Comparison of ENCODE assay signal across 24 cellular contexts in the genomic region with DNA sequence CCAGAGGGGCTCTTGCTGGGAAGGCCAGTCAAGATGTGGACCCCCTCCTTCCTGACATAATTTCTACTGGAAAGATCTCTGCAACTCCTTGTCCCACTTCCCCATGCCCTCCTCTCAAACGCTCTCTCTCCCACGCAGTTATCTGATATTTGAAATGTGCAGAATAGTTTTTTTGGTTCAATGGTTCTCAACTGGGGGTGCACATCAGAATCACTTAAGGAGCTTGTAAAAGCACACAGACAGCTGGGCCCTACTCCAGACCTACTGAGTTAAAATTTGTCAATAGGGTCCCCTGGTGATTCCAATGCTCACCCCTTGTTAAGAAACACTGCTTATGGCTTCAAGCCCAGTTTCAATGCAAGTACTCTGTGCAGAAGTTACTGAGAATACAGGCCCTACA. TPM values are rescaled to one million over a fixed set of nuclear protein-coding genes. Genes with fewer than 3 reads are reported as not detected.
"Had no signal": no experiment of that assay in that cellular context is flagged by ENCODE, and none has a peak within 500 bp of the region (broad histone marks: within the 10 kb centered on the region; RNA-seq: fewer than 3 reads in every experiment).

No MANE protein-coding gene starts in this region.

- H3K4me3 ChIP-seq: ascending aorta, breast epithelium, gastrocnemius medialis, left ventricle myocardium inferior, neural progenitor cell, psoas muscle, testis had no signal

- DNase-seq: activated CD4-positive, alpha-beta T cell treated with anti-CD3 and anti-CD28 coated beads, Interleukin-2, amount 10 ng/mL, durations not matched to agents 24 days and 14 days; activated CD8-positive, alpha-beta T cell treated with anti-CD3 and anti-CD28 coated beads, Interleukin-2, amount 10 ng/mL, durations not matched to agents 7 days and 5 days; activated naive CD4-positive, alpha-beta T cell treated with Interleukin-2 at 50 U/mL for 16 hours; activated naive CD8-positive, alpha-beta T cell treated with anti-CD3 and anti-CD28 coated beads, Interleukin-2, amount 10 ng/mL, durations not matched to agents 7 days and 5 days; activated T-cell treated with anti-CD3 and anti-CD28 coated beads, Interleukin-2, amount 50 U/mL, for 24 hours; cerebellar nuclear complex; effector CD8-positive, alpha-beta T cell; gastrocnemius medialis; kidney; left ventricle myocardium inferior; naive thymus-derived CD4-positive, alpha-beta T cell; psoas muscle; right cardiac atrium; small intestine; stimulated activated CD4-positive, alpha-beta T cell treated with anti-CD3 and anti-CD28 coated beads, Interleukin-4, amount 100 ng/mL, for 1 hour; T1000; testis had no signal

- H3K9ac ChIP-seq: neural progenitor cell had no signal

- H3K27me3 ChIP-seq: ascending aorta, breast epithelium, gastrocnemius medialis, neural progenitor cell, testis had no signal

- H3K9me3 ChIP-seq: ascending aorta, breast epithelium, gastrocnemius medialis, left ventricle myocardium inferior, psoas muscle, testis had no signal

- H3K36me3 ChIP-seq: ascending aorta, breast epithelium, gastrocnemius medialis, left ventricle myocardium inferior, neural progenitor cell had no signal

- H2AFZ ChIP-seq: neural progenitor cell had no signal

- H3K4me2 ChIP-seq: neural progenitor cell had no signal

- H3K4me1 ChIP-seq: breast epithelium, gastrocnemius medialis, left ventricle myocardium inferior, psoas muscle had no signal

- H3K27ac ChIP-seq: ascending aorta, breast epithelium, gastrocnemius medialis, left ventricle myocardium inferior, neural progenitor cell, psoas muscle, testis had no signal

RNA-seq across cellular contexts. Expression of gene KCNK16, which starts 45.2 kb away (rescaled TPM):
- total RNA-seq: activated CD4-positive, alpha-beta T cell treated with anti-CD3 and anti-CD28 coated beads, Interleukin-2, amount 10 ng/mL, durations not matched to agents 24 days and 14 days; activated CD8-positive, alpha-beta T cell treated with anti-CD3 and anti-CD28 coated beads, Interleukin-2, amount 10 ng/mL, durations not matched to agents 7 days and 5 days; activated naive CD8-positive, alpha-beta T cell treated with anti-CD3 and anti-CD28 coated beads, Interleukin-2, amount 10 ng/mL, durations not matched to agents 7 days and 5 days; activated T-helper 2 cell treated with anti-CD3 and anti-CD28 coated beads, Interferon-gamma antibody, Interleukin-2, Interleukin-4, amounts not matched to agents 10 μg/mL and 5 μg/mL and 100 μg/mL, durations not matched to agents 14 hours and 24 hours and 36 hours; ascending aorta; breast epithelium; esophagus mucosa; gastrocnemius medialis; kidney; left ventricle myocardium inferior; mucosa of gallbladder; naive thymus-derived CD4-positive, alpha-beta T cell; osteocyte; psoas muscle; right cardiac atrium; testis had no signal
- polyA plus RNA-seq: naive thymus-derived CD4-positive, alpha-beta T cell; psoas muscle; right cardiac atrium had no signal

RNA-seq across cellular contexts. Expression of gene KCNK17, which starts 53.4 kb away (rescaled TPM):
- total RNA-seq: activated CD4-positive, alpha-beta T cell treated with anti-CD3 and anti-CD28 coated beads, Interleukin-2, amount 10 ng/mL, durations not matched to agents 24 days and 14 days; activated CD8-positive, alpha-beta T cell treated with anti-CD3 and anti-CD28 coated beads, Interleukin-2, amount 10 ng/mL, durations not matched to agents 7 days and 5 days; activated naive CD8-positive, alpha-beta T cell treated with anti-CD3 and anti-CD28 coated beads, Interleukin-2, amount 10 ng/mL, durations not matched to agents 7 days and 5 days; activated T-helper 2 cell treated with anti-CD3 and anti-CD28 coated beads, Interferon-gamma antibody, Interleukin-2, Interleukin-4, amounts not matched to agents 10 μg/mL and 5 μg/mL and 100 μg/mL, durations not matched to agents 14 hours and 24 hours and 36 hours; ascending aorta; gastrocnemius medialis; osteocyte; psoas muscle had no signal
- polyA plus RNA-seq: naive thymus-derived CD4-positive, alpha-beta T cell had no signal
